8 cellular contexts compared by ENCODE assay signal in the genomic region with DNA sequence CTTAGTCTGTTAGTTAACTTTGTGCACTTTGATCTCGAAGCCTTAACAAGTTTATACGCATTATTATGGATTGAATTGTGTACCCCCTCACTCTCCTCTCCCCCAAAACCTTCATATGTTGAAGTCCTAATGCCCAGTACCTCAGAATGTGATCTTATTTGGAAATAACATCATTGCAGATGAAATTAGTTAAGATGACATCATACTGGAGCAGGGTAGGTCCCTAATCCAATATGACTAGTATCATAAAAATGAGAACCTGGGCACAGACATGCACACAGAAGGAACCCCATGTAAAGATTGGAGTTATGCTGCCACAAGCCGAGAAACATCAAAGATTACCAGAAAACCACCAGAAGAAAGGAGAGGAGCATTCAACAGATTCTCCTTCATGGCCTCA.
"Had no signal": no experiment of that assay in that cellular context is flagged by ENCODE, and none has a peak within 500 bp of the region (broad histone marks: within the 10 kb centered on the region; RNA-seq: fewer than 3 reads in every experiment).

No MANE protein-coding gene starts in this region.

- ATAC-seq: GM23338, HCT116, K562 had no signal

- FAIRE-seq: H1, K562 had no signal

- H3K4me3 ChIP-seq: GM23338, HAP-1, K562 had no signal

- H2AFZ ChIP-seq: GM23338 had no signal

- H3K4me2 ChIP-seq: GM23338 had no signal

- H3K36me3 ChIP-seq: HAP-1 had no signal

- H3K27ac ChIP-seq: HL-60 had no signal

- DNase-seq: H7, IMR-90 had no signal

- H3K9me3 ChIP-seq: HAP-1 had no signal
